Comparison of ENCODE assay signal across 27 cellular contexts in genomic region chr10:59922907-59923306, GRCh38.
"Had no signal": no experiment of that assay in that cellular context is flagged by ENCODE, and none has a peak within 500 bp of the region (broad histone marks: within the 10 kb centered on the region; RNA-seq: fewer than 3 reads in every experiment).

No MANE protein-coding gene starts in this region.

- H3K27ac ChIP-seq: stomach, suprapubic skin, testis, thoracic aorta, thyroid gland, tibial artery, tibial nerve, transverse colon, upper lobe of left lung, upper lobe of right lung, uterus, vagina had no signal

- FAIRE-seq: urothelium cell line had no signal

- H3K27me3 ChIP-seq: stomach, suprapubic skin, testis, thyroid gland, tibial artery, tibial nerve, transverse colon, upper lobe of left lung, upper lobe of right lung, uterus, vagina had no signal

- H3K36me3 ChIP-seq: stomach, suprapubic skin, thoracic aorta, thyroid gland, tibial artery, tibial nerve, transverse colon, upper lobe of left lung, upper lobe of right lung, uterus, vagina had no signal

- H3K4me1 ChIP-seq: stomach, suprapubic skin, testis, thyroid gland, tibial artery, tibial nerve, transverse colon, upper lobe of left lung, upper lobe of right lung, uterus, vagina had no signal

- ATAC-seq: stimulated activated effector memory CD8-positive, alpha-beta T cell treated with anti-CD3 and anti-CD28 coated beads, Interleukin-12 subunit alpha, Interleukin-12 subunit beta, amount 100 ng/mL, for 72 hours; stimulated activated memory B cell treated with anti-CD40 and anti-IgM and Interleukin-4, amounts not matched to agents 10 μg/mL and 1 μg/mL and 100 μg/mL, for 72 hours; stimulated activated naive B cell treated with anti-CD40 and anti-IgM and Interleukin-4, amounts not matched to agents 10 μg/mL and 1 μg/mL and 100 μg/mL, for 72 hours; stimulated activated naive CD8-positive, alpha-beta T cell treated with anti-CD3 and anti-CD28 coated beads, Interleukin-15, amount 100 ng/mL, for 72 hours; stimulated activated naive CD8-positive, alpha-beta T cell treated with anti-CD3 and anti-CD28 coated beads, Interleukin-15, Interleukin-2, amounts not matched to agents 100 U/mL and 50 U/mL, for 24 hours; upper lobe of right lung had no signal

- DNase-seq: stimulated activated CD4-positive, alpha-beta T cell treated with anti-CD3 and anti-CD28 coated beads, Interleukin-2, amount 100 ng/mL, for 48 hours; stimulated activated CD4-positive, alpha-beta T cell treated with anti-CD3 and anti-CD28 coated beads, Interleukin-4, amount 100 ng/mL, for 1 hour; stimulated activated CD4-positive, alpha-beta T cell treated with anti-CD3 and anti-CD28 coated beads, Interleukin-4, amount 100 ng/mL, for 24 hours; stimulated activated CD4-positive, alpha-beta T cell treated with anti-CD3 and anti-CD28 coated beads, Interleukin-4, amount 100 ng/mL, for 4 hours; stimulated activated CD8-positive, alpha-beta memory T cell treated with anti-CD3 and anti-CD28 coated beads, Interleukin-4, amount 100 ng/mL, for 48 hours; stimulated activated naive B cell treated with anti-CD40 and anti-IgM and Interleukin-4, amounts not matched to agents 10 μg/mL and 1 μg/mL and 100 μg/mL, for 72 hours; stimulated activated naive CD4-positive, alpha-beta T cell; stimulated activated naive CD4-positive, alpha-beta T cell treated with Interleukin-2 at 50 U/mL for 16 hours; stimulated activated naive CD8-positive, alpha-beta T cell treated with anti-CD3 and anti-CD28 coated beads, Interleukin-15, amount 100 ng/mL, for 72 hours; stimulated activated naive CD8-positive, alpha-beta T cell treated with anti-CD3 and anti-CD28 coated beads, Interleukin-15, Interleukin-2, amounts not matched to agents 100 U/mL and 50 U/mL, for 24 hours; stomach; substantia nigra; testis; thyroid gland; tibial artery; transverse colon; trophoblast cell; upper lobe of left lung; upper lobe of right lung; uterus had no signal

- H3K4me3 ChIP-seq: stomach, suprapubic skin, testis, thoracic aorta, thyroid gland, tibial artery, tibial nerve, transverse colon, upper lobe of left lung, upper lobe of right lung, uterus, vagina had no signal

- H3K9me3 ChIP-seq: testis, thyroid gland, upper lobe of right lung had no signal
